ENCODE assay signal across 9 cellular contexts in genomic region chr6:167113935-167114910, GRCh38. TPM values are rescaled to one million over a fixed set of nuclear protein-coding genes. Genes with fewer than 3 reads are reported as not detected.
DNase-seq lines count a peak whose midpoint lies in the region; ATAC-seq and TF ChIP-seq lines count a peak whose summit lies in the region.
"Had no signal": no experiment of that assay in that cellular context is flagged by ENCODE, and none has a peak within 500 bp of the region (broad histone marks: within the 10 kb centered on the region; RNA-seq: fewer than 3 reads in every experiment).

No MANE protein-coding gene starts in this region.

- H3K79me2 ChIP-seq in OCI-LY7 (ENCODE audit: insufficient read depth, low read depth, low read length), result no peaks in the 10 kb centered on the region

- no peak overlapping the region for H3K4me3 Mint-ChIP-seq in naive thymus-derived CD4-positive, alpha-beta T cell

- peaks cover 3 to 9% (median 7%) of the 10 kb centered on the region in 5 donors for H3K27me3 Mint-ChIP-seq in naive thymus-derived CD4-positive, alpha-beta T cell

- ATAC-seq in GM18519 (IDR thresholded peaks at IDR 0.05; ENCODE audit: low FRiP score, unreplicated experiment) (peak; percentile 73), GM21723 (IDR thresholded peaks at IDR 0.05; ENCODE audit: unreplicated experiment) (peak; percentile 86)
- ATAC-seq in naive thymus-derived CD4-positive, alpha-beta T cell, result peak; percentile 82

- peaks cover 84% of the 10 kb centered on the region for H3K4me1 ChIP-seq in OCI-LY7 (ENCODE audit: insufficient read depth, low read length, poor library complexity, severe bottlenecking)
- peaks cover 10 to 16% of the 10 kb centered on the region in 2 donors for H3K4me1 ChIP-seq in naive thymus-derived CD4-positive, alpha-beta T cell (ENCODE audit: control insufficient read depth in 2 of 2, insufficient read depth in 2 of 2, low read length in 2 of 2)

- no peaks in the 10 kb centered on the region for H3K9me3 Mint-ChIP-seq in naive thymus-derived CD4-positive, alpha-beta T cell

- no peaks in the 10 kb centered on the region for H4K20me1 ChIP-seq in OCI-LY7 (ENCODE audit: insufficient read depth, low read length)

- H3K9me2 ChIP-seq in OCI-LY7 (ENCODE audit: insufficient read depth, low read length), result no peaks in the 10 kb centered on the region

- no peaks in the 10 kb centered on the region for H3K36me3 ChIP-seq in OCI-LY7 (ENCODE audit: insufficient read depth, low read length)
- no peaks in the 10 kb centered on the region for H3K36me3 ChIP-seq in naive thymus-derived CD4-positive, alpha-beta T cell (ENCODE audit: control insufficient read depth in 2 of 3, insufficient read depth in 3 of 3, low read length in 3 of 3)

- peaks cover 0 to 30% (median 28%) of the 10 kb centered on the region in 7 donors for H3K4me1 Mint-ChIP-seq in naive thymus-derived CD4-positive, alpha-beta T cell

- H3K27ac Mint-ChIP-seq in naive thymus-derived CD4-positive, alpha-beta T cell, result no peak overlapping the region

- intact Hi-C loops in OCI-LY7 (cut with micrococcal nuclease; ENCODE audit: unreplicated experiment), result loop anchor here (1.0 to 5.0 kb wide), 7 partner anchors 11 to 163 kb away; partner anchors contain the start of gene CEP43
- intact Hi-C loops in naive thymus-derived CD4-positive, alpha-beta T cell (cut with micrococcal nuclease), result no loop called here

- H3K4me3 ChIP-seq in OCI-LY7 (ENCODE audit: low read depth, low read length, poor library complexity, severe bottlenecking), result peak overlapping the region; percentile 44
- no peak overlapping the region for H3K4me3 ChIP-seq in naive thymus-derived CD4-positive, alpha-beta T cell (ENCODE audit: low read length)

- peak overlapping the region; percentile 92 for H3K27ac ChIP-seq in OCI-LY7 (ENCODE audit: low read depth, low read length, poor library complexity, severe bottlenecking)
- no peak overlapping the region for H3K27ac ChIP-seq in naive thymus-derived CD4-positive, alpha-beta T cell (ENCODE audit: low read depth, low read length)

- H2AFZ ChIP-seq in OCI-LY7 (ENCODE audit: low read length), result peak overlapping the region; percentile 55; the same call in 1 of the 2 replicates

- no peak for TF ChIP-seq CTCF in OCI-LY7 (conservative IDR thresholded peaks at IDR 0.05; ENCODE audit: low read length)

- H3K9me3 ChIP-seq in OCI-LY7 (ENCODE audit: low read length), result no peaks in the 10 kb centered on the region
- no peaks in the 10 kb centered on the region for H3K9me3 ChIP-seq in naive thymus-derived CD4-positive, alpha-beta T cell (ENCODE audit: control insufficient read depth in 2 of 3, low read length in 3 of 3)

- CTCF ChIA-PET in OCI-LY7 (lab: Charles Lee; ENCODE audit: unreplicated experiment), result interaction anchor here (0.6 to 2.3 kb wide), 6 partner anchors 9 to 161 kb away, joined by 3 to 9 read pairs (median 4); partner anchors contain the start of gene CCR6
- CTCF ChIA-PET in naive thymus-derived CD4-positive, alpha-beta T cell (lab: Charles Lee), result no interaction called here

- no peaks in the 10 kb centered on the region for H3K36me3 Mint-ChIP-seq in naive thymus-derived CD4-positive, alpha-beta T cell

- POLR2A ChIA-PET in OCI-LY7 (lab: Charles Lee), result interaction anchor here (0.5 to 3.3 kb wide), 14 partner anchors 9 to 160 kb away, joined by 3 to 27 read pairs (median 6); partner anchors contain the start of genes CCR6 and RNASET2
- POLR2A ChIA-PET in naive thymus-derived CD4-positive, alpha-beta T cell (lab: Charles Lee), result no interaction called here

- DNase-seq in OCI-LY7 (ENCODE audit: low spot score), result peak; percentile 96
- no peak for DNase-seq in naive thymus-derived CD4-positive, alpha-beta T cell
- no peak for DNase-seq in HuH-7.5 (ENCODE audit: low spot score)
- DNase-seq in NCI-H2171 treated with DMSO at 0.1 percent for 48 hours (lab: John Stamatoyannopoulos, UW), result no peak
- no peak for DNase-seq in NOMO-1 (lab: John Stamatoyannopoulos, UW; ENCODE audit: unreplicated experiment in 2 of 2)
- DNase-seq in NCI-H446 treated with DMSO at 0.1 percent for 48 hours (lab: John Stamatoyannopoulos, UW), result no peak

- BruUV-seq in OCI-LY7 (replicated peaks; lab: Mats Ljungman, UMichigan), result no TSS peak

- H3K4me2 ChIP-seq in OCI-LY7 (ENCODE audit: low read length), result peak overlapping the region; percentile 77

- H3K27me3 ChIP-seq in naive thymus-derived CD4-positive, alpha-beta T cell (ENCODE audit: control insufficient read depth in 2 of 2, insufficient read depth in 2 of 2, low read length in 2 of 2), result no peaks in the 10 kb centered on the region

RNA-seq across cellular contexts. Expression of gene CCR6, which starts 8.7 kb away (rescaled TPM):
- 0.05 and 0.35 TPM in 2 replicates for total RNA-seq in OCI-LY7 (2014; rRNA removed; shearing (Covaris generic))
- 0.10 TPM in 1 of 2 replicates, not detected in the other for total RNA-seq in OCI-LY7 (2022)
- 1 to 10 TPM in 1 of 5 experiments, under 1 TPM in 3, not detected in 1; 0.15 to 4.1 (median 0.48) TPM for total RNA-seq in naive thymus-derived CD4-positive, alpha-beta T cell
- under 1 TPM; 0.38 to 0.93 TPM for polyA plus RNA-seq in naive thymus-derived CD4-positive, alpha-beta T cell
- total RNA-seq: bronchial epithelial cell had no signal

RNA-seq across cellular contexts. Expression of gene GPR31, which starts 43.6 kb away (rescaled TPM):
- total RNA-seq in OCI-LY7 (2014; rRNA removed; shearing (Covaris generic)), result not detected in 2 replicates
- not detected in 2 replicates for total RNA-seq in OCI-LY7 (2022)
- not detected for total RNA-seq in naive thymus-derived CD4-positive, alpha-beta T cell
- not detected for polyA plus RNA-seq in naive thymus-derived CD4-positive, alpha-beta T cell
- total RNA-seq: bronchial epithelial cell had no signal
